13 cellular contexts compared by ENCODE assay signal in the genomic region with DNA sequence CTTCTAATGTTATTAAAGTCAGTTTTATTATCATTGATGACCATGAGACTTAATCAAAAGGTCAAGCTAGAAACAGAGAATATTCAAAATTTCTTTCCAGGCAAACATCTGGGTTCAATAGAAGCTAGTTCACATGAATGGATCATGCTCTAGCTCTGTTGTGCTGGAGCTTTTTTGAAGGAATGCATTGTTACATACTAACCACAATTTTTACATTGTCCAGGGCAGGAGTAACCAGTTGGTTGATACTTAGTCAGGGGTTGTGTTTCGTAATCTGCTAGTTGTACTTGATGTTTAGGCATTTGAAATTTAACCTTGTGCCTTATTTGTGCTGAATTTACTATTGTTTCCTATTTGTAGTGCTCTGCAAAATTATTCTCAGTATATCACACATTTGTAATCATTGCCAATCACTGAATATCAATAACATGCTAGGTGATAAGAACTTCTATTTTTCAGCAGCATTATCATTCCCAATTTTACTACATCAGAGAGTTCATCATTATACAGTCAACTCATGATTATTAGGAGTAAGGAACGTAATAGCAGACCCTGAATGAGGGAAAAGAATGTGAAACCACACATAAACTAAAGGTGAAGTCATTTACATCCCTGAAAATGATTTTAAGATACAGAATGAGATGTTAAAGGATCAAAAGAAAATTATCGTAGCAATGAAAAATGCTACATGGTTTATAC. TPM values are rescaled to one million over a fixed set of nuclear protein-coding genes. Genes with fewer than 3 reads are reported as not detected.
DNase-seq lines count a peak whose midpoint lies in the region; ATAC-seq and TF ChIP-seq lines count a peak whose summit lies in the region.
"Had no signal": no experiment of that assay in that cellular context is flagged by ENCODE, and none has a peak within 500 bp of the region (broad histone marks: within the 10 kb centered on the region; RNA-seq: fewer than 3 reads in every experiment).

No MANE protein-coding gene starts in this region.

- H3K9me2 ChIP-seq in GM23248 (ENCODE audit: insufficient read depth) = no peaks in the 10 kb centered on the region

- H3K9ac ChIP-seq in GM23248 = peak overlapping the region; percentile 60
- peak overlapping the region; percentile 72 for H3K9ac ChIP-seq in skeletal muscle satellite cell (ENCODE audit: low read depth, low read length)

- H3K27me3 ChIP-seq in GM23248 (replicated peaks; ENCODE audit: insufficient read depth) (no peaks in the 10 kb centered on the region), skeletal muscle satellite cell (ENCODE audit: control insufficient read depth, insufficient read depth, low read length) (no peaks in the 10 kb centered on the region), dorsolateral prefrontal cortex (no peaks in the 10 kb centered on the region)

- intact Hi-C loops in dorsolateral prefrontal cortex (cut with DNase I) = no loop called here

- TF ChIP-seq CTCF in dorsolateral prefrontal cortex (IDR thresholded peaks at IDR 0.05 in 54 of 56, conservative IDR thresholded peaks at IDR 0.05 in 2 of 56; ENCODE audit: low read depth in 1 of 56, partially characterized antibody in 56 of 56) = no peak

- in situ Hi-C loops in GM23248 (cut with MboI) (no loop called here), SK-MEL-5 (cut with HindIII; ENCODE audit: low pct_unique_long_range_greater_than_20kb, low sequenced_read_pairs) (no loop called here)

- no peak for ATAC-seq in GM18505 (IDR thresholded peaks at IDR 0.05; ENCODE audit: unreplicated experiment)
- ATAC-seq: stimulated activated naive CD8-positive, alpha-beta T cell treated with anti-CD3 and anti-CD28 coated beads, Interleukin-15, Interleukin-2, amounts not matched to agents 100 U/mL and 50 U/mL, for 24 hours had no signal

- H3K4me2 ChIP-seq in GM23248 (ENCODE audit: unreplicated experiment) (peak overlapping the region; percentile 82), skeletal muscle satellite cell (ENCODE audit: low read length) (peak overlapping the region; percentile 72)

- peak overlapping the region; percentile 87 for H3K27ac ChIP-seq in GM23248
- H3K27ac ChIP-seq in dorsolateral prefrontal cortex = peak overlapping the region in 5 of 59 donors; percentile 3 to 29 (median 8)
- H3K27ac ChIP-seq: HL-60 had no signal

- no peak for TF ChIP-seq POLR2A in GM18505 (IDR thresholded peaks at IDR 0.05; ENCODE audit: borderline replicate concordance, extremely low read depth, insufficient read depth, insufficient read length)

- peaks cover 74% of the 10 kb centered on the region for H3F3A ChIP-seq in GM23248 (ENCODE audit: insufficient read depth)

- DNase-seq in GM23248 (peak; percentile 98), SK-MEL-5 (ENCODE audit: low read depth, low spot score) (peak; percentile 46), fibroblast of gingiva (ENCODE audit: low read depth) (peak; percentile 91), inferior parietal cortex (ENCODE audit: extremely low spot score) (no peak), dorsolateral prefrontal cortex (no peak), HuH-7.5 (ENCODE audit: low spot score) (no peak)
- DNase-seq: activated T-cell treated with anti-CD3 and anti-CD28 coated beads, Interleukin-2, amount 50 U/mL, for 72 hours; NCI-H748 treated with DMSO at 0.1 percent for 48 hours; stimulated activated CD4-positive, alpha-beta T cell treated with anti-CD3 and anti-CD28 coated beads, Interleukin-1b, Interleukin-23, amount 100 ng/mL, for 48 hours; stimulated activated naive CD8-positive, alpha-beta T cell treated with anti-CD3 and anti-CD28 coated beads, Interleukin-15, Interleukin-2, amounts not matched to agents 100 U/mL and 50 U/mL, for 24 hours had no signal

- H3K4me1 ChIP-seq in GM23248 (ENCODE audit: insufficient read depth) = peaks cover 62% of the 10 kb centered on the region
- H3K4me1 ChIP-seq in skeletal muscle satellite cell (ENCODE audit: control insufficient read depth, insufficient read depth, low read length) = peaks cover 77% of the 10 kb centered on the region

- no peak overlapping the region for H2AFZ ChIP-seq in GM23248

- peaks cover 74% of the 10 kb centered on the region for H3K79me2 ChIP-seq in GM23248 (ENCODE audit: insufficient read depth)

- H3K4me3 ChIP-seq in GM23248 (peak overlapping the region; percentile 49; the same call in 1 of the 2 replicates), skeletal muscle satellite cell (ENCODE audit: low read length) (peak overlapping the region; percentile 11), dorsolateral prefrontal cortex (no peak overlapping the region)

- no peaks in the 10 kb centered on the region for H3K36me3 ChIP-seq in GM23248 (ENCODE audit: low read depth)
- H3K36me3 ChIP-seq in skeletal muscle satellite cell (ENCODE audit: insufficient read depth, low read length) = peaks cover 4% of the 10 kb centered on the region

- no peaks in the 10 kb centered on the region for H4K20me1 ChIP-seq in GM23248 (ENCODE audit: insufficient read depth)

- 33 to 38% methylated on average over 3 of the region's 3 CpGs for WGBS in GM23248 (ENCODE audit: low coverage in 1 of 2, low lambda C conversion rate in 2 of 2, missing lambda C conversion rate in 2 of 2), 2 experiments

- H3K9me3 ChIP-seq in GM23248 (ENCODE audit: low read depth) (no peaks in the 10 kb centered on the region), skeletal muscle satellite cell (replicated peaks; ENCODE audit: low read length) (no peaks in the 10 kb centered on the region)

RNA-seq across cellular contexts. Expression of gene NF2, which starts 23.2 kb away (rescaled TPM):
- total RNA-seq in GM23248 (2014; rRNA removed; shearing (Covaris generic)) = 109 and 111 TPM in 2 replicates
- 62.9 and 71.8 TPM in 2 replicates for polyA plus RNA-seq in GM23248 (2016; fragmentation: Nextera tagmentation; extraction: Ambion mirVana)
- 47.7 and 53.8 TPM in 2 replicates for total RNA-seq in SK-MEL-5 (2014; rRNA removed; shearing (Covaris generic))
- polyA plus RNA-seq in SK-MEL-5 (2015; cell fraction: cytosol; rRNA removed) = 48.9 and 55.0 TPM in 2 replicates
- polyA plus RNA-seq in SK-MEL-5 (2015; cell fraction: nucleus; rRNA removed) = 10.2 and 14.1 TPM in 2 replicates
- total RNA-seq in skeletal muscle satellite cell (2012; rRNA removed) = 83.9 and 91.5 TPM in 2 replicates
- total RNA-seq in dorsolateral prefrontal cortex = 100 to 1,000 TPM in 3 of 120 experiments, 10 to 100 TPM in 117; 34.6 to 110 (median 73.5) TPM

RNA-seq across cellular contexts. Expression of gene NIPSNAP1, which starts 45.7 kb away (rescaled TPM):
- 32.0 and 47.2 TPM in 2 replicates for total RNA-seq in GM23248 (2014; rRNA removed; shearing (Covaris generic))
- 39.3 and 40.5 TPM in 2 replicates for polyA plus RNA-seq in GM23248 (2016; fragmentation: Nextera tagmentation; extraction: Ambion mirVana)
- total RNA-seq in SK-MEL-5 (2014; rRNA removed; shearing (Covaris generic)) = 97.5 and 98.4 TPM in 2 replicates
- polyA plus RNA-seq in SK-MEL-5 (2015; cell fraction: cytosol; rRNA removed) = 79.4 and 101 TPM in 2 replicates
- polyA plus RNA-seq in SK-MEL-5 (2015; cell fraction: nucleus; rRNA removed) = 35.1 and 65.5 TPM in 2 replicates
- total RNA-seq in skeletal muscle satellite cell (2012; rRNA removed) = 37.8 and 51.5 TPM in 2 replicates
- 10 to 100 TPM; 40.4 to 91.9 (median 63.1) TPM for total RNA-seq in dorsolateral prefrontal cortex

Comparison
In these comparisons a context has a peak if more than half of its experiments do, and no peak if none do; other contexts are left out.
1. DNase-seq: peak in GM23248 (single experiment), SK-MEL-5 (single experiment) and fibroblast of gingiva (single experiment); none in inferior parietal cortex (single experiment), dorsolateral prefrontal cortex (0 of 10) and HuH-7.5 (single experiment).
2. H3K4me3 ChIP-seq: peak in GM23248 (single experiment) and skeletal muscle satellite cell (single experiment); none in dorsolateral prefrontal cortex (0 of 59).